Comparison of ENCODE assay signal across 24 cellular contexts in the genomic region with DNA sequence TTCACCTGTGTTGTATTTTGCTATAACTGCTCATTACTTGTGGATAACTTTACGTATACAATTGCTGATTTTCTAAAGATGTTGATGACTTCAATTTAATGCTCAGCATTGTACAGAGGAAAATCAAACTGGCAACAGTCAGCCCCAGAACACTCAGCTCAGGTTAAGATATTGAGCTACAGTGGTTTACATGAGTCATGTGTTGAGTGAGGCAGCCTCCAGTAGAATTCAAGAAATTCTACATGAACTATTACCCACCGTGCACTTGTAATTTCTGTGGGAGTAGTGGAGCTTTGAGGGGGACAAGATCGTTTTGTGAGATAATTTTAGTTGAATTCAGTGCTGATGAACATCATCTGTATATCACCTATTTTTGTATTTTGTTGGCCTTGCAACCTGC.
DNase-seq lines count a peak whose midpoint lies in the region; ATAC-seq and TF ChIP-seq lines count a peak whose summit lies in the region.
"Had no signal": no experiment of that assay in that cellular context is flagged by ENCODE, and none has a peak within 500 bp of the region (broad histone marks: within the 10 kb centered on the region; RNA-seq: fewer than 3 reads in every experiment).

No MANE protein-coding gene starts in this region.

- intact Hi-C loops in transverse colon (cut with DNase I; ENCODE audit: low total_unique reads), result no loop called here

- no peak overlapping the region for H3K27ac Mint-ChIP-seq in activated naive CD8-positive, alpha-beta T cell treated with anti-CD3 and anti-CD28 coated beads, Interleukin-2, amount 50 U/mL, for 24 hours
- H3K27ac Mint-ChIP-seq in activated naive CD8-positive, alpha-beta T cell treated with anti-CD3 and anti-CD28 coated beads for 36 hours, result no peak overlapping the region
- H3K27ac Mint-ChIP-seq in activated naive CD4-positive, alpha-beta T cell treated with anti-CD3 and anti-CD28 coated beads, Interleukin-2, amount 10 ng/mL, durations not matched to agents 7 days and 5 days, result no peak overlapping the region
- H3K27ac Mint-ChIP-seq: immature natural killer cell, T-helper 17 cell had no signal

- TF ChIP-seq EP300 in transverse colon (IDR thresholded peaks at IDR 0.05; ENCODE audit: low read depth), result no peak

- peak; percentile 57 for ATAC-seq in activated naive CD8-positive, alpha-beta T cell treated with anti-CD3 and anti-CD28 coated beads, Interleukin-2, amount 50 U/mL, for 24 hours
- ATAC-seq: T-helper 17 cell had no signal

- no peak for TF ChIP-seq CTCF in transverse colon (IDR thresholded peaks at IDR 0.05)

- H3K4me1 ChIP-seq in transverse colon, result peaks cover 4 to 16% (median 12%) of the 10 kb centered on the region in 4 donors
- H3K4me1 ChIP-seq: Caco-2, prostate gland had no signal

- H3K9me3 Mint-ChIP-seq in activated naive CD8-positive, alpha-beta T cell treated with anti-CD3 and anti-CD28 coated beads, Interleukin-2, amount 50 U/mL, for 24 hours, result no peaks in the 10 kb centered on the region
- H3K9me3 Mint-ChIP-seq in activated naive CD8-positive, alpha-beta T cell treated with anti-CD3 and anti-CD28 coated beads for 36 hours, result no peaks in the 10 kb centered on the region
- H3K9me3 Mint-ChIP-seq in activated naive CD4-positive, alpha-beta T cell treated with anti-CD3 and anti-CD28 coated beads, Interleukin-2, amount 10 ng/mL, durations not matched to agents 7 days and 5 days, result no peaks in the 10 kb centered on the region
- H3K9me3 Mint-ChIP-seq: immature natural killer cell had no signal

- H3K27me3 Mint-ChIP-seq in activated naive CD8-positive, alpha-beta T cell treated with anti-CD3 and anti-CD28 coated beads, Interleukin-2, amount 50 U/mL, for 24 hours, result no peaks in the 10 kb centered on the region
- no peaks in the 10 kb centered on the region for H3K27me3 Mint-ChIP-seq in activated naive CD8-positive, alpha-beta T cell treated with anti-CD3 and anti-CD28 coated beads for 36 hours
- no peaks in the 10 kb centered on the region for H3K27me3 Mint-ChIP-seq in activated naive CD4-positive, alpha-beta T cell treated with anti-CD3 and anti-CD28 coated beads, Interleukin-2, amount 10 ng/mL, durations not matched to agents 7 days and 5 days

- CTCF ChIA-PET in activated naive CD4-positive, alpha-beta T cell treated with anti-CD3 and anti-CD28 coated beads, Interleukin-2, amount 10 ng/mL, durations not matched to agents 7 days and 5 days (lab: Charles Lee), result no interaction called here

- 68 to 82% methylated on average over 2 to 3 of the region's 3 CpGs for WGBS in transverse colon (ENCODE audit: low coverage in 1 of 2), 2 donors

- no peak for TF ChIP-seq POLR2A in transverse colon (IDR thresholded peaks at IDR 0.05)

- in situ Hi-C loops in transverse colon (cut with MboI; ENCODE audit: low pct_ligation_motif_present in 1 of 4, low pct_unique_long_range_greater_than_20kb in 1 of 4, low sequenced_read_pairs in 3 of 4), result no loop called here

- H3K4me1 Mint-ChIP-seq in activated naive CD8-positive, alpha-beta T cell treated with anti-CD3 and anti-CD28 coated beads, Interleukin-2, amount 50 U/mL, for 24 hours, result no peaks in the 10 kb centered on the region
- H3K4me1 Mint-ChIP-seq in activated naive CD8-positive, alpha-beta T cell treated with anti-CD3 and anti-CD28 coated beads for 36 hours, result no peaks in the 10 kb centered on the region
- H3K4me1 Mint-ChIP-seq in activated naive CD4-positive, alpha-beta T cell treated with anti-CD3 and anti-CD28 coated beads, Interleukin-2, amount 10 ng/mL, durations not matched to agents 7 days and 5 days, result no peaks in the 10 kb centered on the region
- H3K4me1 Mint-ChIP-seq: immature natural killer cell had no signal

- peaks cover 2% of the 10 kb centered on the region for H3K36me3 Mint-ChIP-seq in activated naive CD8-positive, alpha-beta T cell treated with anti-CD3 and anti-CD28 coated beads, Interleukin-2, amount 50 U/mL, for 24 hours (ENCODE audit: low read depth)
- no peaks in the 10 kb centered on the region for H3K36me3 Mint-ChIP-seq in activated naive CD8-positive, alpha-beta T cell treated with anti-CD3 and anti-CD28 coated beads for 36 hours
- H3K36me3 Mint-ChIP-seq in activated naive CD4-positive, alpha-beta T cell treated with anti-CD3 and anti-CD28 coated beads, Interleukin-2, amount 10 ng/mL, durations not matched to agents 7 days and 5 days, result no peaks in the 10 kb centered on the region

- H3K9me3 ChIP-seq in transverse colon, result no peaks in the 10 kb centered on the region
- H3K9me3 ChIP-seq: Caco-2, Peyer's patch, prostate gland had no signal

- H3K27me3 ChIP-seq in transverse colon, result no peaks in the 10 kb centered on the region
- H3K27me3 ChIP-seq: Peyer's patch had no signal

- H3K36me3 ChIP-seq in transverse colon, result peaks cover 0 to 16% (median 5%) of the 10 kb centered on the region in 4 donors
- H3K36me3 ChIP-seq: prostate gland had no signal

- peak overlapping the region; percentile 9 to 50 (median 36) for H3K27ac ChIP-seq in transverse colon
- H3K27ac ChIP-seq: 22Rv1, WERI-Rb-1 had no signal

- no peak for DNase-seq in activated naive CD8-positive, alpha-beta T cell treated with anti-CD3 and anti-CD28 coated beads, Interleukin-2, amount 50 U/mL, for 24 hours
- no peak for DNase-seq in activated naive CD8-positive, alpha-beta T cell treated with anti-CD3 and anti-CD28 coated beads for 36 hours
- DNase-seq in amniotic epithelial cell (ENCODE audit: low read depth) (peak; percentile 56), iris pigment epithelial cell (ENCODE audit: low read depth) (peak; percentile 56), transverse colon (no peak), T-helper 9 cell (no peak), dermis blood vessel endothelial cell (no peak)
- DNase-seq in activated naive CD4-positive, alpha-beta T cell treated with anti-CD3 and anti-CD28 coated beads, Interleukin-2, amount 10 ng/mL, durations not matched to agents 7 days and 5 days, result no peak
- DNase-seq: activated CD8-positive, alpha-beta memory T cell treated with anti-CD3 and anti-CD28 coated beads, Interleukin-2, amount 50 U/mL, for 4 hours; activated effector memory CD4-positive, alpha-beta T cell treated with Interleukin-2 at 50 U/mL for 16 hours; Caco-2; cortex of kidney; immature natural killer cell; MM.1S; NCI-H1436 treated with DMSO at 0.1 percent for 48 hours; NCI-H510A treated with DMSO at 0.1 percent for 48 hours; Peyer's patch; stimulated activated CD4-positive, alpha-beta T cell treated with anti-CD3 and anti-CD28 coated beads, Interleukin-2, amount 100 ng/mL, for 48 hours; stimulated activated naive CD4-positive, alpha-beta T cell; T-helper 17 cell; WERI-Rb-1 had no signal

- no peak overlapping the region for H3K4me3 ChIP-seq in transverse colon
- H3K4me3 ChIP-seq: Peyer's patch, prostate gland, SK-N-MC had no signal

- H3K4me3 Mint-ChIP-seq in activated naive CD8-positive, alpha-beta T cell treated with anti-CD3 and anti-CD28 coated beads, Interleukin-2, amount 50 U/mL, for 24 hours, result no peak overlapping the region
- H3K4me3 Mint-ChIP-seq in activated naive CD8-positive, alpha-beta T cell treated with anti-CD3 and anti-CD28 coated beads for 36 hours, result no peak overlapping the region
- no peak overlapping the region for H3K4me3 Mint-ChIP-seq in activated naive CD4-positive, alpha-beta T cell treated with anti-CD3 and anti-CD28 coated beads, Interleukin-2, amount 10 ng/mL, durations not matched to agents 7 days and 5 days
- H3K4me3 Mint-ChIP-seq: immature natural killer cell, T-helper 17 cell had no signal

Comparison
In these comparisons a context has a peak if more than half of its experiments do, and no peak if none do; other contexts are left out.
1. DNase-seq: peak in amniotic epithelial cell (single experiment) and iris pigment epithelial cell (single experiment); none in activated naive CD8-positive, alpha-beta T cell treated with anti-CD3 and anti-CD28 coated beads, Interleukin-2, amount 50 U/mL, for 24 hours (single experiment), activated naive CD8-positive, alpha-beta T cell treated with anti-CD3 and anti-CD28 coated beads for 36 hours (single experiment), transverse colon (single experiment), T-helper 9 cell (single experiment), dermis blood vessel endothelial cell (single experiment) and activated naive CD4-positive, alpha-beta T cell treated with anti-CD3 and anti-CD28 coated beads, Interleukin-2, amount 10 ng/mL, durations not matched to agents 7 days and 5 days (single experiment).